ENCODE assay signal across 22 cellular contexts in the genomic region with DNA sequence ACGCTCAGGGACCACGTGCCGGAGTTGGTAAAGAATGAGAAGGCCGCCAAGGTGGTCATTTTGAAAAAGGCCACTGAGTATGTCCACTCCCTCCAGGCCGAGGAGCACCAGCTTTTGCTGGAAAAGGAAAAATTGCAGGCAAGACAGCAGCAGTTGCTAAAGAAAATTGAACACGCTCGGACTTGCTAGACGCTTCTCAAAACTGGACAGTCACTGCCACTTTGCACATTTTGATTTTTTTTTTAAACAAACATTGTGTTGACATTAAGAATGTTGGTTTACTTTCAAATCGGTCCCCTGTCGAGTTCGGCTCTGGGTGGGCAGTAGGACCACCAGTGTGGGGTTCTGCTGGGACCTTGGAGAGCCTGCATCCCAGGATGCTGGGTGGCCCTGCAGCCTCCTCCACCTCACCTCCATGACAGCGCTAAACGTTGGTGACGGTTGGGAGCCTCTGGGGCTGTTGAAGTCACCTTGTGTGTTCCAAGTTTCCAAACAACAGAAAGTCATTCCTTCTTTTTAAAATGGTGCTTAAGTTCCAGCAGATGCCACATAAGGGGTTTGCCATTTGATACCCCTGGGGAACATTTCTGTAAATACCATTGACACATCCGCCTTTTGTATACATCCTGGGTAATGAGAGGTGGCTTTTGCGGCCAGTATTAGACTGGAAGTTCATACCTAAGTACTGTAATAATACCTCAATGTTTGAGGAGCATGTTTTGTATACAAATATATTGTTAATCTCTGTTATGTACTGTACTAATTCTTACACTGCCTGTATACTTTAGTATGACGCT. TPM values are rescaled to one million over a fixed set of nuclear protein-coding genes. Genes with fewer than 3 reads are reported as not detected.
"Had no signal": no experiment of that assay in that cellular context is flagged by ENCODE, and none has a peak within 500 bp of the region (broad histone marks: within the 10 kb centered on the region; RNA-seq: fewer than 3 reads in every experiment).

No MANE protein-coding gene starts in this region.

- H3K4me3 Mint-ChIP-seq: activated CD4-positive, alpha-beta memory T cell treated with anti-CD3 and anti-CD28 coated beads, Interleukin-2, amount 10 ng/mL, durations not matched to agents 7 days and 5 days; activated naive CD8-positive, alpha-beta T cell treated with anti-CD3 and anti-CD28 coated beads, Interleukin-2, amount 10 ng/mL, durations not matched to agents 7 days and 5 days; activated T-cell treated with anti-CD3 and anti-CD28 coated beads, Interleukin-2, amount 50 U/mL, for 24 hours; central memory CD8-positive, alpha-beta T cell; naive thymus-derived CD4-positive, alpha-beta T cell; stimulated activated memory B cell treated with anti-CD40 and anti-IgM and Interleukin-4, amounts not matched to agents 10 μg/mL and 1 μg/mL and 100 μg/mL, for 72 hours; T-cell had no signal

- H3K36me3 Mint-ChIP-seq: activated naive CD8-positive, alpha-beta T cell treated with anti-CD3 and anti-CD28 coated beads, Interleukin-2, amount 10 ng/mL, durations not matched to agents 7 days and 5 days; naive thymus-derived CD4-positive, alpha-beta T cell; stimulated activated memory B cell treated with anti-CD40 and anti-IgM and Interleukin-4, amounts not matched to agents 10 μg/mL and 1 μg/mL and 100 μg/mL, for 72 hours; T-cell had no signal

- H3K27ac Mint-ChIP-seq: activated CD4-positive, alpha-beta memory T cell treated with anti-CD3 and anti-CD28 coated beads, Interleukin-2, amount 10 ng/mL, durations not matched to agents 7 days and 5 days; activated naive CD8-positive, alpha-beta T cell treated with anti-CD3 and anti-CD28 coated beads, Interleukin-2, amount 10 ng/mL, durations not matched to agents 7 days and 5 days; activated T-cell treated with anti-CD3 and anti-CD28 coated beads, Interleukin-2, amount 50 U/mL, for 24 hours; activated T-helper 2 cell treated with anti-CD3 and anti-CD28 coated beads, Interferon-gamma antibody, Interleukin-2, Interleukin-4, amounts not matched to agents 10 μg/mL and 5 μg/mL and 100 μg/mL, durations not matched to agents 14 hours and 24 hours and 36 hours; endodermal cell; stimulated activated memory B cell treated with anti-CD40 and anti-IgM and Interleukin-4, amounts not matched to agents 10 μg/mL and 1 μg/mL and 100 μg/mL, for 72 hours; T-cell had no signal

- H3K9me3 Mint-ChIP-seq: activated CD4-positive, alpha-beta memory T cell treated with anti-CD3 and anti-CD28 coated beads, Interleukin-2, amount 10 ng/mL, durations not matched to agents 7 days and 5 days; activated naive CD8-positive, alpha-beta T cell treated with anti-CD3 and anti-CD28 coated beads, Interleukin-2, amount 10 ng/mL, durations not matched to agents 7 days and 5 days; activated T-cell treated with anti-CD3 and anti-CD28 coated beads, Interleukin-2, amount 50 U/mL, for 24 hours; activated T-helper 2 cell treated with anti-CD3 and anti-CD28 coated beads, Interferon-gamma antibody, Interleukin-2, Interleukin-4, amounts not matched to agents 10 μg/mL and 5 μg/mL and 100 μg/mL, durations not matched to agents 14 hours and 24 hours and 36 hours; central memory CD8-positive, alpha-beta T cell; endodermal cell; stimulated activated memory B cell treated with anti-CD40 and anti-IgM and Interleukin-4, amounts not matched to agents 10 μg/mL and 1 μg/mL and 100 μg/mL, for 72 hours; T-cell; type B pancreatic cell had no signal

- H3K9me3 ChIP-seq: body of pancreas, colonic mucosa, neutrophil, sigmoid colon, testis had no signal

- H3K27ac ChIP-seq: body of pancreas, colonic mucosa, neutrophil, sigmoid colon, testis had no signal

- H3K36me3 ChIP-seq: colonic mucosa, neutrophil, sigmoid colon had no signal

- H3K4me3 ChIP-seq: body of pancreas, colonic mucosa, sigmoid colon, testis had no signal

- ATAC-seq: body of pancreas; naive thymus-derived CD4-positive, alpha-beta T cell; stimulated activated memory B cell treated with anti-CD40 and anti-IgM and Interleukin-4, amounts not matched to agents 10 μg/mL and 1 μg/mL and 100 μg/mL, for 72 hours; T-cell had no signal

- H3K27me3 ChIP-seq: testis had no signal

- H3K27me3 Mint-ChIP-seq: type B pancreatic cell had no signal

- DNase-seq: activated CD4-positive, alpha-beta memory T cell treated with anti-CD3 and anti-CD28 coated beads, Interleukin-2, amount 10 ng/mL, durations not matched to agents 7 days and 5 days; activated CD4-positive, alpha-beta T cell treated with anti-CD3 and anti-CD28 coated beads for 48 hours; activated CD4-positive, CD25-positive, alpha-beta regulatory T cell; activated naive CD4-positive, alpha-beta T cell treated with Interleukin-2 at 50 U/mL for 16 hours; activated naive CD8-positive, alpha-beta T cell treated with anti-CD3 and anti-CD28 coated beads, Interleukin-2, amount 10 ng/mL, durations not matched to agents 7 days and 5 days; activated T-cell treated with anti-CD3 and anti-CD28 coated beads, Interleukin-2, amount 50 U/mL, for 24 hours; body of pancreas; colonic mucosa; endodermal cell; foreskin melanocyte; mesenchymal stem cell; naive thymus-derived CD4-positive, alpha-beta T cell; sigmoid colon; stimulated activated CD4-positive, alpha-beta T cell treated with anti-CD3 and anti-CD28 coated beads, Interleukin-4, amount 100 ng/mL, for 24 hours; T-cell; testis had no signal

- H3K4me1 Mint-ChIP-seq: activated CD4-positive, alpha-beta memory T cell treated with anti-CD3 and anti-CD28 coated beads, Interleukin-2, amount 10 ng/mL, durations not matched to agents 7 days and 5 days; central memory CD8-positive, alpha-beta T cell had no signal

RNA-seq across cellular contexts. Expression of gene MYCN, which starts 5.8 kb away (rescaled TPM):
- total RNA-seq: activated CD4-positive, alpha-beta memory T cell treated with anti-CD3 and anti-CD28 coated beads, Interleukin-2, amount 10 ng/mL, durations not matched to agents 7 days and 5 days; activated naive CD8-positive, alpha-beta T cell treated with anti-CD3 and anti-CD28 coated beads, Interleukin-2, amount 10 ng/mL, durations not matched to agents 7 days and 5 days; activated T-helper 2 cell treated with anti-CD3 and anti-CD28 coated beads, Interferon-gamma antibody, Interleukin-2, Interleukin-4, amounts not matched to agents 10 μg/mL and 5 μg/mL and 100 μg/mL, durations not matched to agents 14 hours and 24 hours and 36 hours; body of pancreas; fibroblast of lung had no signal
- polyA plus RNA-seq: fibroblast of lung; naive thymus-derived CD4-positive, alpha-beta T cell had no signal
